ENCODE assay signal across 1 cellular context in the genomic region with DNA sequence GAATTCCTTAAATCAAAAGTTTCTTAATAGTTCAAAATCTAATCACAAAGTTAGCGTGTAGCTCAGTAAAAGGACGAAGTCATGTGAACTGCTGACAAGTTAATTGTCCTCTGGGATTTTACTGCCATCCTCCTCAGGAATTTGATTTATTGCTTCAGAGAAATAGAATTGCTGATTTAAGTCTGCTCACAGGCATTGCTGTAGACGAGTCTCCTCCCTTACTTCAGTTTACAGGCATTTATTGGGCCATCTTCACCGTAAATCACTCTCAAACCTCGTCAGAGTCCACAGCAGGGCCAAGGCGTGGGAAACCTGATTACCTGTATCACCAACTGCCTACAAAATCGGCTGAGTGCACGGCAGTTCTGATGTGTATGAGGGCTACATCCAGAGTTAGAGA.
TF ChIP-seq lines count a peak whose summit lies in the region.

No MANE protein-coding gene starts in this region.

TF ChIP-seq in K562, 482 proteins besides CTCF, POLR2A, EP300 and RAD21 (continued from another document):
- no peak for TF ChIP-seq ATF6 (CRISPR knock-in tag; IDR thresholded peaks at IDR 0.05)
- TF ChIP-seq ZNF12 (CRISPR knock-in tag; IDR thresholded peaks at IDR 0.05) = no peak
- no peak for TF ChIP-seq CXXC5 (CRISPR knock-in tag; IDR thresholded peaks at IDR 0.05)
- no peak for TF ChIP-seq RAD51 (IDR thresholded peaks at IDR 0.05; ENCODE audit: borderline replicate concordance, low read depth)
TF ChIP-seq in K562: peak in this region for 2.
